In the genomic region with DNA sequence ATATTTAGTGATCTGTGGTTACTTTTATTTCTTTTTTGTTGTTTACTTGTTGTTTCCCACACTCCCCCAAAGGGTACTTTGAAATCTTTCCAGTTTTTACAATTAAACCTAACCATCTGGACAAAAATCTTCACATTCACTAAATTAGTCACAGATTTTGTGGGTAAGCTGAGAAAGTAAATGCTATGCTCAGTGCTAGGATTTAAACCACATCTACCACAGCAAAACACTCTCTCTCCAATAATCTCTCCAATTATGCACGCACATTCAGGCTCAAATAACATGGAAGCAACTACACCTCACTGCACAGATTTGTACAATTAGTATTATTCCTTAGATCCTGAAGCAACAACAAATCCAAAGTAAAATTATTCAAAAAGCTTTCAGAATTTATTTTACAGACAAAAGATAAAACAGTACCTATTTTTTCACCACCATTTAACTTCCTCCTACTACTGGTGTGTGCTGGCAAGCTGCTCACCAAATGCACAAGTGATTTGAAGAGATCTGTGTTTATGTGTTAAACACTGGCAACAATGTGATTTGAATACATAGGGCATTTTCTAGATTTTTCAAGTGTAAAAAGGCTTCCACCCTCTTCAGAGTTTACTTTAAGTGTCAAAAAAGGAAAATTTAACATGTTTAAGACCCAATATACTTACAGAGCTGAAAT, we compare ENCODE assay signal across 13 cellular contexts. TPM values are rescaled to one million over a fixed set of nuclear protein-coding genes. Genes with fewer than 3 reads are reported as not detected.
DNase-seq lines count a peak whose midpoint lies in the region; ATAC-seq and TF ChIP-seq lines count a peak whose summit lies in the region.
"Had no signal": no experiment of that assay in that cellular context is flagged by ENCODE, and none has a peak within 500 bp of the region (broad histone marks: within the 10 kb centered on the region; RNA-seq: fewer than 3 reads in every experiment).

No MANE protein-coding gene starts in this region.

- H3K27ac ChIP-seq in SU-DHL-6 (ENCODE audit: low read depth, low read length) (peak overlapping the region; percentile 98), neural progenitor cell (no peak overlapping the region), left lung (no peak overlapping the region)
- no peak overlapping the region for H3K27ac ChIP-seq in CD8-positive, alpha-beta memory T cell (ENCODE audit: low read depth, low read length)
- H3K27ac ChIP-seq: suprapubic skin had no signal

- peak overlapping the region; percentile 59 for H3K9ac ChIP-seq in SU-DHL-6 (ENCODE audit: low read length)
- no peak overlapping the region for H3K9ac ChIP-seq in neural progenitor cell

- no peaks in the 10 kb centered on the region for H3K27me3 Mint-ChIP-seq in neural progenitor cell (ENCODE audit: insufficient read depth, low read depth)
- peaks cover 17% of the 10 kb centered on the region for H3K27me3 Mint-ChIP-seq in activated CD4-positive, alpha-beta T cell treated with anti-CD3 and anti-CD28 coated beads for 36 hours
- no peaks in the 10 kb centered on the region for H3K27me3 Mint-ChIP-seq in CD8-positive, alpha-beta memory T cell

- POLR2A ChIA-PET in activated CD4-positive, alpha-beta T cell treated with anti-CD3 and anti-CD28 coated beads for 36 hours (lab: Charles Lee): no interaction called here
- POLR2A ChIA-PET in CD8-positive, alpha-beta memory T cell (lab: Charles Lee): no interaction called here

- H3K79me2 ChIP-seq in SU-DHL-6 (ENCODE audit: insufficient read depth, low read length) (peaks cover 100% of the 10 kb centered on the region), neural progenitor cell (ENCODE audit: low read depth) (peaks cover 100% of the 10 kb centered on the region)

- H3K27me3 ChIP-seq in SU-DHL-6 (ENCODE audit: low read length): no peaks in the 10 kb centered on the region
- H3K27me3 ChIP-seq in neural progenitor cell: no peaks in the 10 kb centered on the region
- H3K27me3 ChIP-seq in CD8-positive, alpha-beta memory T cell (ENCODE audit: insufficient read depth, low read length, poor library complexity, severe bottlenecking): no peaks in the 10 kb centered on the region
- H3K27me3 ChIP-seq in left lung: no peaks in the 10 kb centered on the region

- H3K36me3 ChIP-seq in SU-DHL-6 (ENCODE audit: low read length) (no peaks in the 10 kb centered on the region), neural progenitor cell (peaks cover 4% of the 10 kb centered on the region), left lung (no peaks in the 10 kb centered on the region)
- no peaks in the 10 kb centered on the region for H3K36me3 ChIP-seq in CD8-positive, alpha-beta memory T cell (ENCODE audit: insufficient read depth, low read length)
- H3K36me3 ChIP-seq: suprapubic skin had no signal

- DNase-seq in neural progenitor cell (ENCODE audit: low spot score) (no peak), left lung (no peak), SW480 (ENCODE audit: low spot score) (no peak)
- DNase-seq in activated CD4-positive, alpha-beta T cell treated with anti-CD3 and anti-CD28 coated beads for 36 hours: no peak
- DNase-seq in CD8-positive, alpha-beta memory T cell: no peak
- DNase-seq: activated naive CD4-positive, alpha-beta T cell; DMS79; NCI-H1092 had no signal

- H3K4me2 ChIP-seq in SU-DHL-6 (ENCODE audit: low read depth, low read length, poor library complexity, severe bottlenecking): peak overlapping the region; percentile 96
- H3K4me2 ChIP-seq in neural progenitor cell: peak overlapping the region; percentile 23

- H3F3A ChIP-seq in SU-DHL-6 (ENCODE audit: insufficient read depth) (peaks cover 68% of the 10 kb centered on the region), neural progenitor cell (ENCODE audit: low read depth) (peaks cover 27% of the 10 kb centered on the region)

- peak; percentile 42 for ATAC-seq in GM18520 (IDR thresholded peaks at IDR 0.05; ENCODE audit: unreplicated experiment)
- ATAC-seq in HG02623 (IDR thresholded peaks at IDR 0.05; ENCODE audit: unreplicated experiment): peak; percentile 52
- no peak for ATAC-seq in activated CD4-positive, alpha-beta T cell treated with anti-CD3 and anti-CD28 coated beads for 36 hours
- ATAC-seq in left lung: no peak
- ATAC-seq: activated CD4-positive, CD25-positive, alpha-beta regulatory T cell treated with anti-CD3 and anti-CD28 coated beads, Interleukin-2, amount 50 U/mL, for 24 hours had no signal

- CTCF ChIA-PET in activated CD4-positive, alpha-beta T cell treated with anti-CD3 and anti-CD28 coated beads for 36 hours (lab: Charles Lee): interaction anchor here (0.6 kb wide), 1 partner anchor 229 kb away, joined by 3 read pairs; no protein-coding TSS in a partner anchor
- CTCF ChIA-PET in CD8-positive, alpha-beta memory T cell (lab: Charles Lee): no interaction called here

- intact Hi-C loops in activated CD4-positive, alpha-beta T cell treated with anti-CD3 and anti-CD28 coated beads for 36 hours (cut with DNase I, micrococcal nuclease): no loop called here
- intact Hi-C loops in left lung (cut with DNase I): no loop called here

- peak overlapping the region; percentile 25 for H3K4me3 Mint-ChIP-seq in neural progenitor cell
- H3K4me3 Mint-ChIP-seq in activated CD4-positive, alpha-beta T cell treated with anti-CD3 and anti-CD28 coated beads for 36 hours: no peak overlapping the region
- H3K4me3 Mint-ChIP-seq in CD8-positive, alpha-beta memory T cell: no peak overlapping the region

- TF ChIP-seq CTCF in SU-DHL-6 (IDR thresholded peaks at IDR 0.05; ENCODE audit: insufficient read depth, low read length, poor library complexity, severe bottlenecking): no peak
- TF ChIP-seq CTCF in neural progenitor cell (IDR thresholded peaks at IDR 0.05): no peak
- TF ChIP-seq CTCF in left lung (IDR thresholded peaks at IDR 0.05): no peak

- peaks cover 82% of the 10 kb centered on the region for H3K4me1 ChIP-seq in neural progenitor cell
- no peaks in the 10 kb centered on the region for H3K4me1 ChIP-seq in CD8-positive, alpha-beta memory T cell (ENCODE audit: insufficient read depth, low read length)
- peaks cover 0 to 21% of the 10 kb centered on the region in 2 donors for H3K4me1 ChIP-seq in left lung

- peak overlapping the region; percentile 48 for H3K4me3 ChIP-seq in SU-DHL-6 (ENCODE audit: insufficient read depth, low read length, poor library complexity, severe bottlenecking)
- H3K4me3 ChIP-seq in neural progenitor cell: no peak overlapping the region
- no peak overlapping the region for H3K4me3 ChIP-seq in CD8-positive, alpha-beta memory T cell (ENCODE audit: low read length)
- no peak overlapping the region for H3K4me3 ChIP-seq in left lung
- H3K4me3 ChIP-seq: suprapubic skin had no signal

- H3K9me3 Mint-ChIP-seq in neural progenitor cell: peaks cover 2% of the 10 kb centered on the region
- no peaks in the 10 kb centered on the region for H3K9me3 Mint-ChIP-seq in activated CD4-positive, alpha-beta T cell treated with anti-CD3 and anti-CD28 coated beads for 36 hours (ENCODE audit: low read depth)
- peaks cover 0 to 3% (median 2%) of the 10 kb centered on the region in 5 donors for H3K9me3 Mint-ChIP-seq in CD8-positive, alpha-beta memory T cell

- H3K4me1 Mint-ChIP-seq in neural progenitor cell: peaks cover 76% of the 10 kb centered on the region
- H3K4me1 Mint-ChIP-seq in activated CD4-positive, alpha-beta T cell treated with anti-CD3 and anti-CD28 coated beads for 36 hours: no peaks in the 10 kb centered on the region
- no peaks in the 10 kb centered on the region for H3K4me1 Mint-ChIP-seq in CD8-positive, alpha-beta memory T cell

- H3K27ac Mint-ChIP-seq in neural progenitor cell: peak overlapping the region; percentile 18
- no peak overlapping the region for H3K27ac Mint-ChIP-seq in activated CD4-positive, alpha-beta T cell treated with anti-CD3 and anti-CD28 coated beads for 36 hours
- H3K27ac Mint-ChIP-seq in CD8-positive, alpha-beta memory T cell: no peak overlapping the region

- H4K20me1 ChIP-seq in SU-DHL-6 (ENCODE audit: low read depth, low read length): no peaks in the 10 kb centered on the region
- peaks cover 100% of the 10 kb centered on the region for H4K20me1 ChIP-seq in neural progenitor cell (ENCODE audit: low read depth)

- H3K36me3 Mint-ChIP-seq in neural progenitor cell: peaks cover 30% of the 10 kb centered on the region
- H3K36me3 Mint-ChIP-seq in activated CD4-positive, alpha-beta T cell treated with anti-CD3 and anti-CD28 coated beads for 36 hours (ENCODE audit: low read depth): no peaks in the 10 kb centered on the region
- H3K36me3 Mint-ChIP-seq in CD8-positive, alpha-beta memory T cell: peaks cover 0 to 3% (median 0%) of the 10 kb centered on the region in 3 donors

- H2AFZ ChIP-seq in SU-DHL-6 (ENCODE audit: low read depth, low read length, severe bottlenecking): no peak overlapping the region
- no peak overlapping the region for H2AFZ ChIP-seq in neural progenitor cell (replicated peaks)

- H3K9me3 ChIP-seq in SU-DHL-6 (ENCODE audit: insufficient read depth, low read length) (no peaks in the 10 kb centered on the region), neural progenitor cell (ENCODE audit: low read depth) (no peaks in the 10 kb centered on the region), left lung (no peaks in the 10 kb centered on the region)
- no peaks in the 10 kb centered on the region for H3K9me3 ChIP-seq in CD8-positive, alpha-beta memory T cell (ENCODE audit: low read length)
- H3K9me3 ChIP-seq: suprapubic skin had no signal

- no peaks in the 10 kb centered on the region for H3K9me2 ChIP-seq in SU-DHL-6 (replicated peaks; ENCODE audit: insufficient read depth, low read length)

RNA-seq across cellular contexts. Expression of a gene that starts 16.6 kb away (rescaled TPM):
- total RNA-seq in neural progenitor cell (ENCODE audit: low replicate concordance): 168 and 213 TPM in 2 replicates
- total RNA-seq in activated CD4-positive, alpha-beta T cell treated with anti-CD3 and anti-CD28 coated beads for 36 hours: not detected
- not detected for total RNA-seq in CD8-positive, alpha-beta memory T cell
- polyA plus RNA-seq in CD8-positive, alpha-beta memory T cell: not detected
- 10 to 100 TPM; 21.9 to 24.0 TPM for total RNA-seq in left lung

Comparison
In these comparisons a context has a peak if more than half of its experiments do, and no peak if none do; other contexts are left out.
1. ATAC-seq: peak in GM18520 (single experiment) and HG02623 (single experiment); none in activated CD4-positive, alpha-beta T cell treated with anti-CD3 and anti-CD28 coated beads for 36 hours (single experiment) and left lung (single experiment).
2. RNA of a gene that starts 16.6 kb away (total RNA-seq): 168 to 213 TPM in neural progenitor cell and 21.9 to 24.0 TPM in left lung; not detected in CD8-positive, alpha-beta memory T cell and not detected in activated CD4-positive, alpha-beta T cell treated with anti-CD3 and anti-CD28 coated beads for 36 hours; every median in the first group is over 10 times any median in the second.